In the genomic region with DNA sequence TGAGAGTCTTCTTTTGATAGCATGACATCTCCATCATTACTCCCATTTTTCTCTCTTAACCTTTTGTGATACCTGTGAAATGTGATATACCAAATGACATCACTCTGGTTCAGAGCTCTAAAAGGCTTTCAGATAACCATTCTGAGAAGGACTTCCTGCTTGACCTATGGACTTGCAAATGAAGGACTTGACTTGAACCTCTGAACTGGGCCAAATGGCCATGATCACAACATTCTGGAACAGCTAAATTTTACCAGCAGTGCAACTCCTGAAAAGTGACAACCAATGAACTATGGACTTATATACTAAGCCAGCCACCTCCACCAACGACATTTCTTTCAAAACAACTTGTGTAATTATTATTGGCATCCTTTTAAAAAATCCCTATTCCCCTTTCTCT, we compare ENCODE assay signal across 1 cellular context.
TF ChIP-seq lines count a peak whose summit lies in the region.

No MANE protein-coding gene starts in this region.

TF ChIP-seq in SK-N-SH, 30 proteins besides CTCF, POLR2A, EP300 and RAD21 (continued from another document):
- TF ChIP-seq, protein P1, sequence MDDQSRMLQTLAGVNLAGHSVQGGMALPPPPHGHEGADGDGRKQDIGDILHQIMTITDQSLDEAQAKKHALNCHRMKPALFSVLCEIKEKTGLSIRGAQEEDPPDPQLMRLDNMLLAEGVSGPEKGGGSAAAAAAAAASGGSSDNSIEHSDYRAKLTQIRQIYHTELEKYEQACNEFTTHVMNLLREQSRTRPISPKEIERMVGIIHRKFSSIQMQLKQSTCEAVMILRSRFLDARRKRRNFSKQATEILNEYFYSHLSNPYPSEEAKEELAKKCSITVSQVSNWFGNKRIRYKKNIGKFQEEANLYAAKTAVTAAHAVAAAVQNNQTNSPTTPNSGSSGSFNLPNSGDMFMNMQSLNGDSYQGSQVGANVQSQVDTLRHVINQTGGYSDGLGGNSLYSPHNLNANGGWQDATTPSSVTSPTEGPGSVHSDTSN (IDR thresholded peaks at IDR 0.05), result no peak
- TF ChIP-seq TEAD4 (IDR thresholded peaks at IDR 0.05; ENCODE audit: borderline replicate concordance, insufficient read depth) (no peak), RFX5 (IDR thresholded peaks at IDR 0.05; ENCODE audit: low read length) (no peak), TCF12 (IDR thresholded peaks at IDR 0.05) (no peak), SIN3A (IDR thresholded peaks at IDR 0.05; ENCODE audit: borderline replicate concordance, low read depth, low read length) (no peak), RCOR1 (IDR thresholded peaks at IDR 0.05; ENCODE audit: low read length) (no peak), CHD2 (IDR thresholded peaks at IDR 0.05; ENCODE audit: low read length, partially characterized antibody) (no peak)
TF ChIP-seq in SK-N-SH: peak in this region for 0.
